7 cellular contexts compared by ENCODE assay signal in the genomic region with DNA sequence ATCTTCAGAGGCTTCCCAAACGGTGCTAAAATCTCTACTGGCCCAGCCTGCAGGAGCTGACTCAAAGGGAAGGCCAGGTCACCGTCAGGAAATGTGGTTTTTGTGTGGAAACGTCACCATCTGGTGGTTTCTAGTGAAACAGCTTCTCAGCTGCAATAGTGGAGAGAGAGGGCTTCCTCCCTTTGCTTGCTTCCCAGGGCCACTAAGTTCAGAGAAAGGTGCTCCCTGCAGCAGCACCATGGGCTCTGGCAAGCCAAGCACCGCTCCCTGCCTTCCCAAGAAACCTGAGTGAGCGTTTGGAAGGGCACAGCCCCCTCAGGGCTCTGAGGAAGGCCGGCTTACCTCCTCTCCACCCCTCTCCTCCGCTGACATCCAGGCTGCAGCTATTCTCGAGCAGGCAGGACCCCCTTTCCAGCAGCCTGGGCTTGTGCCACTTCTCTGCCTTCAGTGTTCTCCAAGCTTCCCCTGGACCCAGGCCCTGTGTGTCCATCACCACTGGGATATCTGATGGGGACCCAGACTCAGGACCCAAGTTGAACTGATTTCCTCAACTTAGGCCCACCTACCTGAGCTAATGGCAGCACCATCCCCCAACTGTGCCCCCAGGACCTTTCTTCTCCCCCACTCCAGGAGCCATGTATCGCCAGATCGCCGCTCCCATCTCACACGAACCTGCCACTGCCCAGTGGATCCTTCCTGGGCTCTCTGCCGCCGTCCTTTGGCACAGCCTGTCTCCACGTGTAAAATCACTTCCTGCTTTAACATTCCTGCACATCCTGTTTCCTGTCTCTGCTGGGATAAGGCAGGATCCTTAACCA. TPM values are rescaled to one million over a fixed set of nuclear protein-coding genes. Genes with fewer than 3 reads are reported as not detected.
DNase-seq lines count a peak whose midpoint lies in the region; ATAC-seq and TF ChIP-seq lines count a peak whose summit lies in the region.

No MANE protein-coding gene starts in this region.

- H3K9me3 Mint-ChIP-seq in activated naive CD4-positive, alpha-beta T cell treated with anti-CD3 and anti-CD28 coated beads, Interleukin-2, amount 50 U/mL, for 72 hours, result peaks cover 0 to 6% of the 10 kb centered on the region in 2 donors

- no peaks in the 10 kb centered on the region for H3K79me2 ChIP-seq in DND-41 (ENCODE audit: insufficient read depth, low read length)
- H3K79me2 ChIP-seq in hepatocyte, result no peaks in the 10 kb centered on the region

- H3K4me2 ChIP-seq in DND-41 (ENCODE audit: insufficient read depth, low read length) (no peak overlapping the region), hepatocyte (no peak overlapping the region)

- DNase-seq in DND-41 (peak; percentile 69), NCI-H2196 (lab: John Stamatoyannopoulos, UW; ENCODE audit: unreplicated experiment) (peak; percentile 48), hepatocyte (ENCODE audit: low spot score) (peak; percentile 77)
- peak in 1 of 2 donors; percentile 65 for DNase-seq in activated naive CD4-positive, alpha-beta T cell treated with anti-CD3 and anti-CD28 coated beads, Interleukin-2, amount 50 U/mL, for 72 hours (ENCODE audit: low spot score in 2 of 2)
- peak; percentile 40 to 54 for DNase-seq in stimulated activated CD4-positive, alpha-beta T cell treated with anti-CD3 and anti-CD28 coated beads, Interleukin-15, amount 100 ng/mL, for 48 hours (ENCODE audit: low read depth in 2 of 2)

- no peaks in the 10 kb centered on the region for H4K20me1 ChIP-seq in DND-41 (ENCODE audit: insufficient read depth, low read length)
- H4K20me1 ChIP-seq in hepatocyte (ENCODE audit: insufficient read depth, poor library complexity, severe bottlenecking), result no peaks in the 10 kb centered on the region

- H3K36me3 ChIP-seq in DND-41 (ENCODE audit: insufficient read depth, low read length) (no peaks in the 10 kb centered on the region), hepatocyte (replicated peaks; ENCODE audit: insufficient read depth, low read depth) (no peaks in the 10 kb centered on the region)

- ATAC-seq in DND-41 (ENCODE audit: insufficient read depth, low read depth) (peak; percentile 94), GM19043 (IDR thresholded peaks at IDR 0.05; ENCODE audit: low read depth, unreplicated experiment) (peak; percentile 96), HG03108 (IDR thresholded peaks at IDR 0.05; ENCODE audit: unreplicated experiment) (peak; percentile 88)
- ATAC-seq in activated naive CD4-positive, alpha-beta T cell treated with anti-CD3 and anti-CD28 coated beads, Interleukin-2, amount 50 U/mL, for 72 hours, result peak; percentile 77 to 86

- H2AFZ ChIP-seq in DND-41 (ENCODE audit: low read depth, low read length) (peak overlapping the region; percentile 28; the same call in 1 of the 2 replicates), hepatocyte (no peak overlapping the region)

- H3K4me3 ChIP-seq in DND-41 (ENCODE audit: low read depth in 1 of 2, low read length in 2 of 2), result no peak overlapping the region
- no peak overlapping the region for H3K4me3 ChIP-seq in hepatocyte

- 57% methylated on average over 15 of the region's 15 CpGs for WGBS in hepatocyte (ENCODE audit: low lambda C conversion rate, missing lambda C conversion rate)

- no peaks in the 10 kb centered on the region for H3K4me1 ChIP-seq in DND-41 (ENCODE audit: insufficient read depth, low read length)
- no peaks in the 10 kb centered on the region for H3K4me1 ChIP-seq in hepatocyte (ENCODE audit: insufficient read depth)

- H3K27ac Mint-ChIP-seq in activated naive CD4-positive, alpha-beta T cell treated with anti-CD3 and anti-CD28 coated beads, Interleukin-2, amount 50 U/mL, for 72 hours, result peak overlapping the region in 1 of 2 donors; percentile 73

- H3K9me2 ChIP-seq in hepatocyte (replicated peaks; ENCODE audit: insufficient read depth), result no peaks in the 10 kb centered on the region

- no peak overlapping the region for H3K27ac ChIP-seq in DND-41 (ENCODE audit: low read length)
- no peak overlapping the region for H3K27ac ChIP-seq in hepatocyte

- TF ChIP-seq CTCF in DND-41 (IDR thresholded peaks at IDR 0.05; ENCODE audit: borderline replicate concordance, extremely low read depth, low read length, poor library complexity, severe bottlenecking) (peak; percentile 89), hepatocyte (IDR thresholded peaks at IDR 0.05; ENCODE audit: poor library complexity) (peak; percentile 74)

- H3K9me3 ChIP-seq in DND-41 (ENCODE audit: insufficient read depth, low read length, severe bottlenecking) (no peaks in the 10 kb centered on the region), hepatocyte (ENCODE audit: low read depth) (no peaks in the 10 kb centered on the region)

- H3K27me3 ChIP-seq in DND-41 (ENCODE audit: insufficient read depth, low read length, poor library complexity) (no peaks in the 10 kb centered on the region), hepatocyte (no peaks in the 10 kb centered on the region)

- no peak overlapping the region for H3K9ac ChIP-seq in DND-41 (ENCODE audit: low read depth, low read length)

- no peaks in the 10 kb centered on the region for H3K36me3 Mint-ChIP-seq in activated naive CD4-positive, alpha-beta T cell treated with anti-CD3 and anti-CD28 coated beads, Interleukin-2, amount 50 U/mL, for 72 hours

RNA-seq across cellular contexts. Expression of gene SPATA19, which starts 9.8 kb away (rescaled TPM):
- total RNA-seq in activated naive CD4-positive, alpha-beta T cell treated with anti-CD3 and anti-CD28 coated beads, Interleukin-2, amount 50 U/mL, for 72 hours, result not detected
- not detected in 2 replicates for total RNA-seq in hepatocyte
- polyA plus RNA-seq in hepatocyte, result not detected in 2 replicates
